In genomic region chr3:117788086-117788485, GRCh38 we compare ENCODE assay signal across 11 cellular contexts.
DNase-seq lines count a peak whose midpoint lies in the region; ATAC-seq, FAIRE-seq and TF ChIP-seq lines count a peak whose summit lies in the region.
"Had no signal": no experiment of that assay in that cellular context is flagged by ENCODE, and none has a peak within 500 bp of the region (broad histone marks: within the 10 kb centered on the region; RNA-seq: fewer than 3 reads in every experiment).

No MANE protein-coding gene starts in this region.

- no peak overlapping the region for H3K27ac ChIP-seq in left lung
- no peak overlapping the region for H3K27ac ChIP-seq in small intestine (ENCODE audit: low read depth in 1 of 2, low read length in 1 of 2)
- H3K27ac ChIP-seq: heart right ventricle had no signal

- no peaks in the 10 kb centered on the region for H3K4me1 ChIP-seq in left lung
- no peaks in the 10 kb centered on the region for H3K4me1 ChIP-seq in small intestine (ENCODE audit: control insufficient read depth in 2 of 2, insufficient read depth in 1 of 2, low read depth in 1 of 2, low read length in 1 of 2)
- H3K4me1 ChIP-seq: heart right ventricle had no signal

- H3K9me3 ChIP-seq in left lung (no peaks in the 10 kb centered on the region), small intestine (ENCODE audit: control insufficient read depth, low read depth) (no peaks in the 10 kb centered on the region)
- H3K9me3 ChIP-seq: heart right ventricle had no signal

- H3K4me3 ChIP-seq in left lung (no peak overlapping the region), small intestine (ENCODE audit: low read depth in 1 of 2, low read length in 2 of 2) (no peak overlapping the region)
- H3K4me3 ChIP-seq: heart right ventricle had no signal

- DNase-seq in AG08396 (ENCODE audit: low spot score) (peak; percentile 56), HT1080 (ENCODE audit: low read depth) (peak; percentile 54), amniotic stem cell (lab: John Stamatoyannopoulos, UW) (peak; percentile 30), left lung (peak in 1 of 2 donors; percentile 36), small intestine (no peak), hippocampal formation (lab: John Stamatoyannopoulos, UW) (no peak), GF-D8 (lab: John Stamatoyannopoulos, UW) (no peak), GM19240 (ENCODE audit: insufficient read length, low spot score) (no peak)
- DNase-seq: CD4-positive, alpha-beta memory T cell; heart right ventricle had no signal

- intact Hi-C loops in left lung (cut with DNase I) = no loop called here

- TF ChIP-seq CTCF in left lung (IDR thresholded peaks at IDR 0.05) = no peak

- ATAC-seq in left lung = peak; percentile 73
- ATAC-seq: heart right ventricle had no signal

- H3K27me3 ChIP-seq in left lung = no peaks in the 10 kb centered on the region
- no peaks in the 10 kb centered on the region for H3K27me3 ChIP-seq in small intestine (ENCODE audit: control insufficient read depth in 2 of 2, insufficient read depth in 2 of 2, low read length in 2 of 2)
- H3K27me3 ChIP-seq: heart right ventricle had no signal

- 40 to 55% (median 41%) methylated on average over 1 of the region's 1 CpG for WGBS in small intestine, 3 donors

- FAIRE-seq in small intestine (lab: Jason Lieb, UNC) = no peak
- FAIRE-seq: bronchial epithelial cell had no signal

- H3K36me3 ChIP-seq in left lung = no peaks in the 10 kb centered on the region
- H3K36me3 ChIP-seq in small intestine (ENCODE audit: control insufficient read depth in 2 of 2, insufficient read depth in 2 of 2, low read length in 2 of 2) = no peaks in the 10 kb centered on the region
- H3K36me3 ChIP-seq: heart right ventricle had no signal

Comparison
In these comparisons a context has a peak if more than half of its experiments do, and no peak if none do; other contexts are left out.
1. DNase-seq: peak in AG08396 (single experiment), HT1080 (single experiment) and amniotic stem cell (single experiment); none in small intestine (single experiment), hippocampal formation (0 of 2), GF-D8 (single experiment) and GM19240 (single experiment).